ENCODE assay signal across 8 cellular contexts in genomic region chr6:88209301-88209700, GRCh38. TPM values are rescaled to one million over a fixed set of nuclear protein-coding genes. Genes with fewer than 3 reads are reported as not detected.
"Had no signal": no experiment of that assay in that cellular context is flagged by ENCODE, and none has a peak within 500 bp of the region (broad histone marks: within the 10 kb centered on the region; RNA-seq: fewer than 3 reads in every experiment).

No MANE protein-coding gene starts in this region.

- H3K4me3 ChIP-seq: K562 had no signal

- H3K27ac ChIP-seq: HL-60 had no signal

- DNase-seq: IMR-90, KBM-7, KG1 had no signal

- ATAC-seq: HepG2, K562 had no signal

RNA-seq across cellular contexts. Expression of gene CNR1, which starts 43.2 kb away (rescaled TPM):
- total RNA-seq: HepG2, HT-29, HT1080, IMR-90 had no signal
- polyA plus RNA-seq: HepG2, IMR-90 had no signal
